In the genomic region with DNA sequence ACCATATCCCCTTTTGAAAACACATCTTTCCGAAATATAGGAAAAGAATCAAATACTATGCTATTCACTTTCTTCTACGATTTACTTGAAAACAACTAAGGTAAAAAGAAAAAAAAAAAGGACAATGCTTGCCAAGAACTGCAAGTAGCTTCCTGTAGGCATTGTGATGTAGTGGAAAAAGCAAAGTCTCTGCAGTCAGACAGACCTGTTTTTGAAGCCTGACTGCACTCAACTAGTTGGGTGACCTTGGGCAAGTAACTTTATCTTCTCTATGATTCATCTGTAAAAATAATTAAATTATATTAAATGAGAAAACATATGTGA, we compare ENCODE assay signal across 19 cellular contexts.
A peak's percentile ranks its signal among the peaks of the same experiment; 100 is the strongest.
DNase-seq lines count a peak whose midpoint lies in the region; FAIRE-seq and TF ChIP-seq lines count a peak whose summit lies in the region.
"Had no signal": no experiment of that assay in that cellular context is flagged by ENCODE, and none has a peak within 500 bp of the region (broad histone marks: within the 10 kb centered on the region; RNA-seq: fewer than 3 reads in every experiment).

No MANE protein-coding gene starts in this region.

- DNase-seq in MG63 (peak; percentile 9), choroid plexus epithelial cell (ENCODE audit: low read depth) (peak; percentile 74), kidney (no peak), 8988T (no peak), GM20000 (ENCODE audit: low spot score) (no peak), nucleus accumbens (lab: John Stamatoyannopoulos, UW) (no peak), NCI-H2107 (lab: John Stamatoyannopoulos, UW) (no peak)
- DNase-seq: activated naive CD8-positive, alpha-beta T cell treated with anti-CD3 and anti-CD28 coated beads, Interleukin-2, amount 10 ng/mL, durations not matched to agents 7 days and 5 days; caudate nucleus; CD8-positive, alpha-beta T cell; effector CD4-positive, alpha-beta T cell; GF-D8; natural killer cell; NCI-H1417 treated with DMSO at 0.1 percent for 48 hours; small intestine; T1000 had no signal

- H3K9ac ChIP-seq in kidney (ENCODE audit: low read length in 2 of 2) = no peak overlapping the region

- FAIRE-seq in kidney (lab: Jason Lieb, UNC) = peak; percentile 70
- FAIRE-seq: GM12878, keratinocyte, small intestine had no signal

- H3K4me3 ChIP-seq in ACC112 (ENCODE audit: low read depth, low read length) = no peak overlapping the region
- no peak overlapping the region for H3K4me3 ChIP-seq in MG63
- H3K4me3 ChIP-seq in choroid plexus epithelial cell (ENCODE audit: low read depth, low read length) = no peak overlapping the region
- no peak overlapping the region for H3K4me3 ChIP-seq in kidney (ENCODE audit: low read length in 2 of 2)
- H3K4me3 ChIP-seq: GM12878 had no signal

- peak overlapping the region; percentile 48 for H3K27ac ChIP-seq in ACC112 (ENCODE audit: low read depth, low read length)
- H3K27ac ChIP-seq in kidney (ENCODE audit: low read depth in 2 of 2, low read length in 2 of 2) = no peak overlapping the region

- H3K4me1 ChIP-seq in ACC112 (ENCODE audit: control insufficient read depth, insufficient read depth, low read length, unreplicated experiment) = peaks cover 13% of the 10 kb centered on the region
- H3K4me1 ChIP-seq in kidney (ENCODE audit: control insufficient read depth in 1 of 2, insufficient read depth in 1 of 2, low read depth in 1 of 2, low read length in 2 of 2) = no peaks in the 10 kb centered on the region

- intact Hi-C loops in kidney (cut with DNase I) = no loop called here

- TF ChIP-seq CTCF in choroid plexus epithelial cell (conservative IDR thresholded peaks at IDR 0.05; ENCODE audit: low read depth, low read length) (no peak), kidney (IDR thresholded peaks at IDR 0.05; ENCODE audit: borderline replicate concordance, extremely low read depth, insufficient read depth) (no peak), GM20000 (IDR thresholded peaks at IDR 0.05; ENCODE audit: extremely low read depth, missing control alignments) (no peak)

- H2AFZ ChIP-seq in ACC112 (ENCODE audit: low read length, unreplicated experiment) = no peak overlapping the region

- H3K27me3 ChIP-seq in ACC112 (ENCODE audit: insufficient read depth, low read length) (no peaks in the 10 kb centered on the region), MG63 (no peaks in the 10 kb centered on the region)

- H3K36me3 ChIP-seq in ACC112 (ENCODE audit: insufficient read depth, low read length) (no peaks in the 10 kb centered on the region), MG63 (no peaks in the 10 kb centered on the region), kidney (ENCODE audit: control insufficient read depth in 1 of 2, insufficient read depth in 2 of 2, low read length in 2 of 2) (no peaks in the 10 kb centered on the region)

- H3K79me2 ChIP-seq in ACC112 (ENCODE audit: control insufficient read depth, insufficient read depth, low read length, unreplicated experiment) = no peaks in the 10 kb centered on the region

- H3K9me3 ChIP-seq in MG63 = no peaks in the 10 kb centered on the region
- no peaks in the 10 kb centered on the region for H3K9me3 ChIP-seq in kidney (ENCODE audit: control insufficient read depth in 1 of 2, low read length in 2 of 2)

Comparison
In these comparisons a context has a peak if more than half of its experiments do, and no peak if none do; other contexts are left out.
1. DNase-seq: peak in MG63 (single experiment) and choroid plexus epithelial cell (single experiment); none in kidney (single experiment), 8988T (single experiment), GM20000 (single experiment), nucleus accumbens (0 of 56) and NCI-H2107 (single experiment).